ENCODE assay signal across 9 cellular contexts in genomic region chr6:2760882-2761842, GRCh38. TPM values are rescaled to one million over a fixed set of nuclear protein-coding genes. Genes with fewer than 3 reads are reported as not detected.
DNase-seq lines count a peak whose midpoint lies in the region; ATAC-seq and TF ChIP-seq lines count a peak whose summit lies in the region.
"Had no signal": no experiment of that assay in that cellular context is flagged by ENCODE, and none has a peak within 500 bp of the region (broad histone marks: within the 10 kb centered on the region; RNA-seq: fewer than 3 reads in every experiment).

No MANE protein-coding gene starts in this region.

- DNase-seq in HFF-Myc (ENCODE audit: extremely low read depth, low read depth) (no peak), kidney epithelial cell (ENCODE audit: low read depth) (no peak), Ammon's horn (ENCODE audit: low spot score) (no peak), retina (no peak), HK-2 (ENCODE audit: unreplicated experiment) (no peak)
- DNase-seq in activated naive CD4-positive, alpha-beta T cell treated with anti-CD3 and anti-CD28 coated beads, Interleukin-2, amount 50 U/mL, for 16 hours, result peak; percentile 20
- DNase-seq: stimulated activated CD4-positive, alpha-beta T cell treated with anti-CD3 and anti-CD28 coated beads, Interleukin-4, amount 100 ng/mL, for 24 hours had no signal

- TF ChIP-seq CTCF in C4-2B (conservative IDR thresholded peaks at IDR 0.05) (peak; percentile 40), HFF-Myc (IDR thresholded peaks at IDR 0.05; ENCODE audit: low read depth, low read length, missing control alignments) (peak; percentile 5), kidney epithelial cell (IDR thresholded peaks at IDR 0.05; ENCODE audit: insufficient read depth, low read length, poor library complexity, severe bottlenecking) (peak; percentile 18)

- no peaks in the 10 kb centered on the region for H3K36me3 ChIP-seq in kidney epithelial cell (ENCODE audit: control insufficient read depth, insufficient read depth, low read length)

- H3K4me3 ChIP-seq in HFF-Myc (replicated peaks; ENCODE audit: low read depth, low read length) (no peak overlapping the region), kidney epithelial cell (ENCODE audit: low read depth, low read length) (no peak overlapping the region)

- no peak overlapping the region for H3K27ac ChIP-seq in C4-2B

- ATAC-seq in GM21717 (IDR thresholded peaks at IDR 0.05; ENCODE audit: unreplicated experiment), result no peak

- H3K27me3 ChIP-seq in kidney epithelial cell (ENCODE audit: control insufficient read depth, insufficient read depth, low read length), result no peaks in the 10 kb centered on the region

RNA-seq across cellular contexts. Expression of gene WRNIP1, which starts 4.0 kb away (rescaled TPM):
- total RNA-seq in kidney epithelial cell, result 70.9 and 73.6 TPM in 2 replicates

RNA-seq across cellular contexts. Expression of gene MYLK4, which starts 10.4 kb away (rescaled TPM):
- 0.42 and 0.75 TPM in 2 replicates for total RNA-seq in kidney epithelial cell
